1 cellular context compared by ENCODE assay signal in genomic region chr9:126666155-126666803, GRCh38.
TF ChIP-seq lines count a peak whose summit lies in the region.

No MANE protein-coding gene starts in this region.

TF ChIP-seq in endothelial cell of umbilical vein, 7 proteins besides CTCF, POLR2A, EP300 and RAD21:
- TF ChIP-seq MYC (IDR thresholded peaks at IDR 0.05; ENCODE audit: low read depth, low read length) (no peak), EZH2 (IDR thresholded peaks at IDR 0.05; ENCODE audit: borderline replicate concordance, low read depth, low read length, severe bottlenecking) (peak; percentile 33), POLR2AphosphoS5 (IDR thresholded peaks at IDR 0.05; ENCODE audit: insufficient read depth, low read depth, low read length) (no peak)
